8 cellular contexts compared by ENCODE assay signal in genomic region chr19:18104793-18105131, GRCh38. TPM values are rescaled to one million over a fixed set of nuclear protein-coding genes. Genes with fewer than 3 reads are reported as not detected.
DNase-seq lines count a peak whose midpoint lies in the region; ATAC-seq, FAIRE-seq and TF ChIP-seq lines count a peak whose summit lies in the region.

No MANE protein-coding gene starts in this region.

- peak overlapping the region; percentile 52 for H3K27ac ChIP-seq in left ventricle myocardium inferior (replicated peaks)
- peak overlapping the region; percentile 63 for H3K27ac ChIP-seq in GM12878 (ENCODE audit: control insufficient read depth, insufficient read depth)
- peak overlapping the region; percentile 69 for H3K27ac ChIP-seq in lower lobe of right lung
- peak overlapping the region; percentile 80 for H3K27ac ChIP-seq in upper lobe of right lung
- no peak overlapping the region for H3K27ac ChIP-seq in uterus

- peak overlapping the region; percentile 97 for H3K4me2 ChIP-seq in GM12878 (ENCODE audit: control insufficient read depth, insufficient read depth)

- in situ Hi-C loops in GM12878 (cut with MboI): no loop called here
- in situ Hi-C loops in GM13976 (cut with MboI; ENCODE audit: low sequenced_read_pairs, unreplicated experiment): no loop called here

- DNase-seq in left ventricle myocardium inferior: no peak
- no peak for DNase-seq in left cardiac atrium
- DNase-seq in GM12878 (ENCODE audit: low read depth, low spot score): no peak
- DNase-seq in lower lobe of right lung: no peak
- DNase-seq in upper lobe of right lung: no peak
- no peak for DNase-seq in DMS114 treated with DMSO at 0.1 percent for 48 hours (lab: John Stamatoyannopoulos, UW; ENCODE audit: unreplicated experiment)
- DNase-seq in GM13976 (ENCODE audit: low spot score): no peak
- DNase-seq in uterus: no peak

- H3K4me3 ChIP-seq in left ventricle myocardium inferior (peak overlapping the region; percentile 63), GM12878 (peak overlapping the region; percentile 0; the same call in 1 of the 2 replicates), lower lobe of right lung (peak overlapping the region; percentile 53), upper lobe of right lung (peak overlapping the region; percentile 50), uterus (peak overlapping the region in 1 of 2 donors; percentile 7)

- peaks cover 14% of the 10 kb centered on the region for H3K4me1 ChIP-seq in left ventricle myocardium inferior
- H3K4me1 ChIP-seq in GM12878 (ENCODE audit: control insufficient read depth, insufficient read depth, low read length): peaks cover 47% of the 10 kb centered on the region
- H3K4me1 ChIP-seq in lower lobe of right lung: peaks cover 32% of the 10 kb centered on the region
- H3K4me1 ChIP-seq in upper lobe of right lung: peaks cover 22% of the 10 kb centered on the region
- H3K4me1 ChIP-seq in uterus: peaks cover 0 to 2% of the 10 kb centered on the region in 2 donors

- WGBS in GM12878 (ENCODE audit: insufficient coverage, insufficient replicate concordance, low lambda C conversion rate, missing lambda C conversion rate): 59% methylated on average over 5 of the region's 5 CpGs

- H3K79me2 ChIP-seq in GM12878 (ENCODE audit: control insufficient read depth, insufficient read depth, low read length): peaks cover 15% of the 10 kb centered on the region

- no peak for TF ChIP-seq CTCF in left ventricle myocardium inferior (IDR thresholded peaks at IDR 0.05; ENCODE audit: borderline replicate concordance)
- TF ChIP-seq CTCF in GM12878 (IDR thresholded peaks at IDR 0.05 in 2 of 3, conservative IDR thresholded peaks at IDR 0.05 in 1 of 3; ENCODE audit: control insufficient read depth in 2 of 3, extremely low read depth in 1 of 3, insufficient read depth in 1 of 3, low read depth in 3 of 3, low read length in 3 of 3): no peak
- TF ChIP-seq CTCF in lower lobe of right lung (IDR thresholded peaks at IDR 0.05): no peak
- TF ChIP-seq CTCF in upper lobe of right lung (IDR thresholded peaks at IDR 0.05): no peak
- no peak for TF ChIP-seq CTCF in GM13976 (IDR thresholded peaks at IDR 0.05; ENCODE audit: borderline replicate concordance, control extremely low read depth, extremely low read depth, insufficient read depth, missing control alignments)
- TF ChIP-seq CTCF in uterus (IDR thresholded peaks at IDR 0.05): no peak

- TF ChIP-seq EP300 in GM12878 (IDR thresholded peaks at IDR 0.05; ENCODE audit: borderline replicate concordance in 1 of 2, control insufficient read depth in 1 of 2, low read depth in 2 of 2, low read length in 2 of 2): no peak

- peaks cover 67% of the 10 kb centered on the region for H3K27me3 ChIP-seq in left ventricle myocardium inferior (ENCODE audit: low read depth)
- H3K27me3 ChIP-seq in GM12878 (replicated peaks in 1 of 2; ENCODE audit: control insufficient read depth in 2 of 2, insufficient read depth in 2 of 2, low read length in 1 of 2): no peaks in the 10 kb centered on the region
- no peaks in the 10 kb centered on the region for H3K27me3 ChIP-seq in lower lobe of right lung (ENCODE audit: low read depth)
- H3K27me3 ChIP-seq in upper lobe of right lung: no peaks in the 10 kb centered on the region
- peaks cover 2 to 6% of the 10 kb centered on the region in 2 donors for H3K27me3 ChIP-seq in uterus

- POLR2A ChIA-PET in GM12878 (lab: Charles Lee): interaction anchor here (0.6 to 1.4 kb wide), 2 partner anchors 13 to 110 kb away, joined by 3 to 9 read pairs; no protein-coding TSS in a partner anchor

- H3K36me3 ChIP-seq in left ventricle myocardium inferior (no peaks in the 10 kb centered on the region), GM12878 (ENCODE audit: control insufficient read depth in 2 of 2, insufficient read depth in 2 of 2, low read length in 1 of 2) (peaks cover 0 to 3% of the 10 kb centered on the region in 2 experiments; a peak in 2 of 4 replicates), lower lobe of right lung (no peaks in the 10 kb centered on the region), upper lobe of right lung (no peaks in the 10 kb centered on the region), uterus (no peaks in the 10 kb centered on the region)

- no TSS peak for BruUV-seq in GM12878 (replicated peaks; lab: Mats Ljungman, UMichigan)

- H3K9me3 ChIP-seq in left ventricle myocardium inferior (replicated peaks) (no peaks in the 10 kb centered on the region), GM12878 (replicated peaks; ENCODE audit: control insufficient read depth, insufficient read depth, low read length) (no peaks in the 10 kb centered on the region; the same call in 2 of the 3 replicates), lower lobe of right lung (no peaks in the 10 kb centered on the region), upper lobe of right lung (no peaks in the 10 kb centered on the region), uterus (no peaks in the 10 kb centered on the region)

- peak overlapping the region; percentile 62 for H3K9ac ChIP-seq in GM12878 (ENCODE audit: control insufficient read depth, insufficient read depth, low read length)

- SMC1A ChIA-PET in GM12878 (lab: Charles Lee; ENCODE audit: uncharacterized antibody, unreplicated experiment): interaction anchor here (1.0 to 1.1 kb wide), 2 partner anchors 14 to 70 kb away, joined by 3 to 5 read pairs; no protein-coding TSS in a partner anchor

- intact Hi-C loops in left ventricle myocardium inferior (cut with micrococcal nuclease) (no loop called here), left cardiac atrium (cut with DNase I) (no loop called here), GM12878 (cut with micrococcal nuclease; ENCODE audit: unreplicated experiment) (no loop called here), lower lobe of right lung (cut with DNase I) (no loop called here), upper lobe of right lung (cut with DNase I) (no loop called here), uterus (cut with DNase I; ENCODE audit: low total_unique reads) (no loop called here)

- ATAC-seq in left cardiac atrium: no peak
- no peak for ATAC-seq in GM12878
- ATAC-seq in lower lobe of right lung: no peak
- ATAC-seq in upper lobe of right lung: no peak

- CTCF ChIA-PET in GM12878 (lab: Yijun Ruan, JAX): interaction anchor here (1.1 to 2.0 kb wide), 3 partner anchors 8 to 60 kb away, joined by 3 to 9 read pairs (median 6); no protein-coding TSS in a partner anchor

- no peaks in the 10 kb centered on the region for H4K20me1 ChIP-seq in GM12878 (ENCODE audit: control insufficient read depth, insufficient read depth)

- H2AFZ ChIP-seq in GM12878 (ENCODE audit: control insufficient read depth, low read depth, low read length): peak overlapping the region; percentile 92

- RAD21 ChIA-PET in GM12878 (lab: Charles Lee; ENCODE audit: unreplicated experiment): interaction anchor here (1.0 to 2.2 kb wide), 6 partner anchors 8 to 224 kb away, joined by 3 to 9 read pairs (median 4); no protein-coding TSS in a partner anchor

- TF ChIP-seq POLR2A in GM12878 (IDR thresholded peaks at IDR 0.05; ENCODE audit: low read depth, low read length) (no peak), uterus (IDR thresholded peaks at IDR 0.05) (no peak)

- FAIRE-seq in GM12878 (lab: Jason Lieb, UNC): no peak

- TF ChIP-seq RAD21 in GM12878 (IDR thresholded peaks at IDR 0.05; ENCODE audit: insufficient read depth, low read depth, low read length): no peak

RNA-seq across cellular contexts. Expression of gene MAST3, which starts 7.2 kb away (rescaled TPM):
- 4.6 TPM for total RNA-seq in left ventricle myocardium inferior
- 1 to 10 TPM; 5.5 to 7.9 TPM for total RNA-seq in left cardiac atrium
- 26.5 and 29.4 TPM in 2 replicates for total RNA-seq in GM12878 (2013; cell fraction: nucleolus; rRNA removed)
- total RNA-seq in GM12878 (2014; rRNA removed): 6.1 and 6.4 TPM in 2 replicates
- total RNA-seq in GM12878 (2014; rRNA removed; fragmentation: Illumina TruSeq; extraction: Trizol): 2.7 and 3.0 TPM in 2 replicates
- 21.5 and 22.2 TPM in 2 replicates for total RNA-seq in GM12878 (2021)
- polyA plus RNA-seq in GM12878 (2011; ENCODE audit: low read depth): 4.8 TPM
- polyA plus RNA-seq in GM12878 (2011; rRNA removed): 1.9 and 4.5 TPM in 2 replicates
- 5.0 and 5.8 TPM in 2 replicates for polyA plus RNA-seq in GM12878 (2011; cell fraction: cytosol; rRNA removed)
- 22.0 and 27.3 TPM in 2 replicates for polyA plus RNA-seq in GM12878 (2011; cell fraction: nucleus; rRNA removed)
- 9.5 and 13.3 TPM in 2 replicates for polyA plus RNA-seq in GM12878 (2012)
- polyA plus RNA-seq in GM12878 (2014; fragmentation: Illumina TruSeq; extraction: Trizol): 2.8 and 5.3 TPM in 2 replicates
- polyA plus RNA-seq in GM12878 (2014; fragmentation: Nextera tagmentation; extraction: Ambion mirVana): 1 to 10 TPM; 3.5 to 8.5 TPM
- 9.7 and 11.8 TPM in 2 replicates for polyA plus RNA-seq in GM12878 (2014; rRNA removed)
- polyA plus RNA-seq in GM12878 (2016; fragmentation: Nextera tagmentation; extraction: Ambion mirVana): 10 to 100 TPM in 1 of 2 experiments, 1 to 10 TPM in 1; 9.7 to 10.5 TPM
- 6.1 and 10.3 TPM in 2 replicates for polyA minus RNA-seq in GM12878 (2011; rRNA and poly(A)+ RNA removed)
- 7.2 and 7.9 TPM in 2 replicates for polyA minus RNA-seq in GM12878 (2011; cell fraction: cytosol; rRNA and poly(A)+ RNA removed)
- 9.4 and 12.9 TPM in 2 replicates for polyA minus RNA-seq in GM12878 (2011; cell fraction: nucleus; rRNA and poly(A)+ RNA removed)
- 29.2 TPM for total RNA-seq in lower lobe of right lung
- total RNA-seq in upper lobe of right lung: 23.1 TPM
- total RNA-seq in uterus: 10 to 100 TPM in 1 of 4 donors, 1 to 10 TPM in 2, under 1 TPM in 1; 0.59 to 22.5 (median 3.8) TPM

RNA-seq across cellular contexts. Expression of gene IL12RB1, which starts 18.0 kb away (rescaled TPM):
- total RNA-seq in left ventricle myocardium inferior (0.44 TPM), left cardiac atrium (1 to 10 TPM; 1.2 to 1.6 TPM), GM12878 (2014; rRNA removed) (26.9 and 28.9 TPM in 2 replicates), GM12878 (2014; rRNA removed; fragmentation: Illumina TruSeq; extraction: Trizol) (15.5 and 16.1 TPM in 2 replicates), GM12878 (2021) (28.1 and 29.9 TPM in 2 replicates), lower lobe of right lung (14.6 TPM), upper lobe of right lung (6.2 TPM), uterus (1 to 10 TPM in 1 of 4 donors, under 1 TPM in 2, not detected in 1; 0.41 to 6.5 (median 0.61) TPM)
- 13.5 and 19.9 TPM in 2 replicates for total RNA-seq in GM12878 (2013; cell fraction: nucleolus; rRNA removed)
- 6.1 TPM for polyA plus RNA-seq in GM12878 (2011; ENCODE audit: low read depth)
- polyA plus RNA-seq in GM12878 (2011; rRNA removed) (5.5 and 10.8 TPM in 2 replicates), GM12878 (2014; fragmentation: Illumina TruSeq; extraction: Trizol) (6.8 and 14.0 TPM in 2 replicates), GM12878 (2014; fragmentation: Nextera tagmentation; extraction: Ambion mirVana) (1 to 10 TPM; 2.8 to 7.1 TPM), GM12878 (2014; rRNA removed) (26.9 and 30.3 TPM in 2 replicates), GM12878 (2016; fragmentation: Nextera tagmentation; extraction: Ambion mirVana) (10 to 100 TPM; 19.2 to 21.0 TPM)
- 13.2 and 18.7 TPM in 2 replicates for polyA plus RNA-seq in GM12878 (2011; cell fraction: cytosol; rRNA removed)
- polyA plus RNA-seq in GM12878 (2011; cell fraction: nucleus; rRNA removed): 15.2 and 23.5 TPM in 2 replicates
- polyA plus RNA-seq in GM12878 (2012): 9.4 and 11.8 TPM in 2 replicates
- polyA minus RNA-seq in GM12878 (2011; rRNA and poly(A)+ RNA removed): 7.5 and 15.9 TPM in 2 replicates
- 4.9 and 6.2 TPM in 2 replicates for polyA minus RNA-seq in GM12878 (2011; cell fraction: cytosol; rRNA and poly(A)+ RNA removed)
- 10.9 and 17.8 TPM in 2 replicates for polyA minus RNA-seq in GM12878 (2011; cell fraction: nucleus; rRNA and poly(A)+ RNA removed)

RNA-seq across cellular contexts. Expression of gene PIK3R2, which starts 48.2 kb away (rescaled TPM):
- total RNA-seq in left ventricle myocardium inferior: 28.0 TPM
- 10 to 100 TPM; 22.1 to 24.5 TPM for total RNA-seq in left cardiac atrium
- 11.5 and 13.9 TPM in 2 replicates for total RNA-seq in GM12878 (2013; cell fraction: nucleolus; rRNA removed)
- 6.3 and 8.0 TPM in 2 replicates for total RNA-seq in GM12878 (2014; rRNA removed)
- total RNA-seq in GM12878 (2014; rRNA removed; fragmentation: Illumina TruSeq; extraction: Trizol): 1.9 and 3.9 TPM in 2 replicates
- 22.6 and 23.3 TPM in 2 replicates for total RNA-seq in GM12878 (2021)
- 4.0 TPM for polyA plus RNA-seq in GM12878 (2011; ENCODE audit: low read depth)
- 2.9 and 6.4 TPM in 2 replicates for polyA plus RNA-seq in GM12878 (2011; rRNA removed)
- 5.3 and 6.3 TPM in 2 replicates for polyA plus RNA-seq in GM12878 (2011; cell fraction: cytosol; rRNA removed)
- 10.3 and 15.7 TPM in 2 replicates for polyA plus RNA-seq in GM12878 (2011; cell fraction: nucleus; rRNA removed)
- polyA plus RNA-seq in GM12878 (2012): 6.4 and 8.5 TPM in 2 replicates
- 0.73 and 3.4 TPM in 2 replicates for polyA plus RNA-seq in GM12878 (2014; fragmentation: Illumina TruSeq; extraction: Trizol)
- polyA plus RNA-seq in GM12878 (2014; fragmentation: Nextera tagmentation; extraction: Ambion mirVana): under 1 TPM; 0.26 to 0.75 TPM
- 5.2 and 5.8 TPM in 2 replicates for polyA plus RNA-seq in GM12878 (2014; rRNA removed)
- polyA plus RNA-seq in GM12878 (2016; fragmentation: Nextera tagmentation; extraction: Ambion mirVana): 1 to 10 TPM; 1.1 TPM
- polyA minus RNA-seq in GM12878 (2011; rRNA and poly(A)+ RNA removed): 6.4 and 9.5 TPM in 2 replicates
- 2.9 and 8.8 TPM in 2 replicates for polyA minus RNA-seq in GM12878 (2011; cell fraction: cytosol; rRNA and poly(A)+ RNA removed)
- polyA minus RNA-seq in GM12878 (2011; cell fraction: nucleus; rRNA and poly(A)+ RNA removed): 2.1 and 3.8 TPM in 2 replicates
- 21.6 TPM for total RNA-seq in lower lobe of right lung
- total RNA-seq in upper lobe of right lung: 24.2 TPM
- total RNA-seq in uterus: 10 to 100 TPM; 17.2 to 39.4 (median 29.7) TPM

Comparison
In these comparisons a context has a peak if more than half of its experiments do, and no peak if none do; other contexts are left out.
1. H3K27ac ChIP-seq: peak in left ventricle myocardium inferior (single experiment), GM12878 (single experiment), lower lobe of right lung (single experiment) and upper lobe of right lung (single experiment); none in uterus (0 of 2).